Comparison of ENCODE assay signal across 23 cellular contexts in the genomic region with DNA sequence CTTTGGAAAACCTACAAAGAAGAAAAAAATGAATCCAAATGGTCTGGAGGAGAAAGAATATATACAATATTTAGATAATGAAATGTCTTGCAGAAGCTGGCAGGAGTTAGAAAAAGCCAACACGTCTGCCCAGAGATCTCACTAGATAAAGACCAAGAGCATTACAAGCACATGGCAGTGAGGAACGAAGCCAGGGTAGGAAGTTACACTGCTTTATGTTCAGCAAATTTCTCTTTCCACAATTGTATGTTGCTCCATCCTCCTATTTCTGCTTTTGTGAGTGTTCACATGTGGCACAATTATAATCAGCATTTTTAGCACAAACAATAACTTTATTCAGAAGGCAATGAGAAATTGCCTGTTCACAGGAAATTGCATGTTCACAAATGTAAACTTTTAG. TPM values are rescaled to one million over a fixed set of nuclear protein-coding genes. Genes with fewer than 3 reads are reported as not detected.
"Had no signal": no experiment of that assay in that cellular context is flagged by ENCODE, and none has a peak within 500 bp of the region (broad histone marks: within the 10 kb centered on the region; RNA-seq: fewer than 3 reads in every experiment).

No MANE protein-coding gene starts in this region.

- H3K27ac ChIP-seq: KMS-11, RWPE1 had no signal

- H3K4me2 ChIP-seq: KMS-11, SK-N-SH had no signal

- DNase-seq: Kasumi-1, MM.1S, NCI-H1048, NCI-H1105, NCI-H1417, NCI-H1436 treated with DMSO at 0.1 percent for 48 hours, NCI-H1694, NCI-H187 treated with DMSO at 0.1 percent for 48 hours, NCI-H2029 treated with DMSO at 0.1 percent for 48 hours, NCI-H2171 treated with DMSO at 0.1 percent for 48 hours, NCI-H345, NCI-H446 treated with DMSO at 0.1 percent for 48 hours, NCI-H510A treated with DMSO at 0.1 percent for 48 hours, NCI-H526, NCI-H748 treated with DMSO at 0.1 percent for 48 hours, PC-3, SHP77, SK-N-SH, T-helper 1 cell had no signal

- ATAC-seq: Panc1, PC-3 had no signal

- H3K9me3 ChIP-seq: SK-N-SH had no signal

- H3K9ac ChIP-seq: KMS-11, SK-N-SH had no signal

RNA-seq across cellular contexts. Expression of gene LRRC17, which starts 53.6 kb away (rescaled TPM):
- total RNA-seq: HT-29 had no signal
